ENCODE assay signal across 12 cellular contexts in the genomic region with DNA sequence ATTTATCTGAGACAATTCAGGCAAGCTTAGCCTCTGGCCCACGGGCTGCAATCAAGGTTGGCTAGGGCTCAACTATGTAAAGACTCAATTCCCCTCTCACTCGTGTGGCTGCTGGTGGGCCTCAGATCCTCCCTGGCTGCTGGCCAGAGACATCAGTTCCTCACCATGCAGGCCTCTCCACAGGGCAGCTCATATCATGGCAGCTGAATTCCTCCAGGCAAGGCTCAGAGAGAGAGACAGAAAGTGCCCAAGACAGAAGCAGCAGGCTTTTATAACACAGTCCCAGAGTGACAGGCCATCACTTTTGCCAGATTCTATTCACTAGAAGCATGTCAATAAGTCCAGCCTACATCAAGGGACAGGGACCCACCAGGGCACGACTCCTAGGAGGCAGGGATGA.
DNase-seq lines count a peak whose midpoint lies in the region; ATAC-seq and TF ChIP-seq lines count a peak whose summit lies in the region.
"Had no signal": no experiment of that assay in that cellular context is flagged by ENCODE, and none has a peak within 500 bp of the region (broad histone marks: within the 10 kb centered on the region; RNA-seq: fewer than 3 reads in every experiment).

No MANE protein-coding gene starts in this region.

- H3K27me3 ChIP-seq in esophagus squamous epithelium (no peaks in the 10 kb centered on the region), upper lobe of left lung (no peaks in the 10 kb centered on the region), GM23248 (replicated peaks; ENCODE audit: insufficient read depth) (no peaks in the 10 kb centered on the region)

- no peaks in the 10 kb centered on the region for H4K20me1 ChIP-seq in GM23248 (ENCODE audit: insufficient read depth)

- H3K9ac ChIP-seq in GM23248: no peak overlapping the region

- H3K27me3 Mint-ChIP-seq in activated CD8-positive, alpha-beta T cell treated with anti-CD3 and anti-CD28 coated beads for 36 hours: no peaks in the 10 kb centered on the region
- no peaks in the 10 kb centered on the region for H3K27me3 Mint-ChIP-seq in activated CD8-positive, alpha-beta T cell treated with anti-CD3 and anti-CD28 coated beads, Interleukin-2, amount 10 ng/mL, durations not matched to agents 7 days and 5 days (ENCODE audit: low read depth)
- no peaks in the 10 kb centered on the region for H3K27me3 Mint-ChIP-seq in naive thymus-derived CD8-positive, alpha-beta T cell

- H3K36me3 ChIP-seq in esophagus squamous epithelium: no peaks in the 10 kb centered on the region
- no peaks in the 10 kb centered on the region for H3K36me3 ChIP-seq in upper lobe of left lung
- no peaks in the 10 kb centered on the region for H3K36me3 ChIP-seq in GM23248 (ENCODE audit: low read depth)
- H3K36me3 ChIP-seq: prostate gland had no signal

- H3K27ac ChIP-seq in esophagus squamous epithelium (peak overlapping the region; percentile 76 to 93 (median 86)), upper lobe of left lung (peak overlapping the region; percentile 45 to 83 (median 73)), GM23248 (no peak overlapping the region)
- H3K27ac ChIP-seq: prostate gland had no signal

- in situ Hi-C loops in GM23248 (cut with MboI): no loop called here

- intact Hi-C loops in activated CD8-positive, alpha-beta T cell treated with anti-CD3 and anti-CD28 coated beads for 36 hours (cut with micrococcal nuclease): no loop called here
- intact Hi-C loops in esophagus squamous epithelium (cut with DNase I): no loop called here

- no peak overlapping the region for H3K4me3 ChIP-seq in esophagus squamous epithelium
- no peak overlapping the region for H3K4me3 ChIP-seq in upper lobe of left lung
- H3K4me3 ChIP-seq in GM23248: no peak overlapping the region
- H3K4me3 ChIP-seq: prostate gland had no signal

- H3K36me3 Mint-ChIP-seq in activated CD8-positive, alpha-beta T cell treated with anti-CD3 and anti-CD28 coated beads for 36 hours (ENCODE audit: low read depth): peaks cover 4% of the 10 kb centered on the region
- H3K36me3 Mint-ChIP-seq in activated CD8-positive, alpha-beta T cell treated with anti-CD3 and anti-CD28 coated beads, Interleukin-2, amount 10 ng/mL, durations not matched to agents 7 days and 5 days (ENCODE audit: low read depth): no peaks in the 10 kb centered on the region
- peaks cover 0 to 9% (median 4%) of the 10 kb centered on the region in 3 donors for H3K36me3 Mint-ChIP-seq in naive thymus-derived CD8-positive, alpha-beta T cell

- no peak overlapping the region for H3K4me2 ChIP-seq in GM23248 (ENCODE audit: unreplicated experiment)

- H3F3A ChIP-seq in GM23248 (ENCODE audit: insufficient read depth): peaks cover 58% of the 10 kb centered on the region

- WGBS in esophagus squamous epithelium, 2 donors: 55 to 58% methylated on average over 3 of the region's 3 CpGs
- 48 to 52% methylated on average over 2 to 3 of the region's 3 CpGs for WGBS in upper lobe of left lung, 2 donors
- WGBS in GM23248 (ENCODE audit: low coverage in 1 of 2, low lambda C conversion rate in 2 of 2, missing lambda C conversion rate in 2 of 2), 2 experiments: 63 to 68% methylated on average over 3 of the region's 3 CpGs

- H3K4me1 ChIP-seq in esophagus squamous epithelium (peaks cover 22 to 76% (median 56%) of the 10 kb centered on the region in 3 donors), upper lobe of left lung (peaks cover 33 to 46% (median 43%) of the 10 kb centered on the region in 4 donors), GM23248 (ENCODE audit: insufficient read depth) (peaks cover 63% of the 10 kb centered on the region)

- no peak for DNase-seq in activated CD8-positive, alpha-beta T cell treated with anti-CD3 and anti-CD28 coated beads for 36 hours
- DNase-seq in activated CD8-positive, alpha-beta T cell treated with anti-CD3 and anti-CD28 coated beads, Interleukin-2, amount 10 ng/mL, durations not matched to agents 7 days and 5 days: no peak
- DNase-seq in esophagus squamous epithelium (lab: John Stamatoyannopoulos, UW) (no peak), upper lobe of left lung (no peak), GM23248 (no peak)
- DNase-seq in naive thymus-derived CD8-positive, alpha-beta T cell: no peak
- DNase-seq in activated CD4-positive, alpha-beta T cell treated with anti-CD3 and anti-CD28 coated beads, Interleukin-2, amount 50 U/mL, for 4 hours: no peak
- DNase-seq: NCI-H82 had no signal

- no peaks in the 10 kb centered on the region for H3K9me2 ChIP-seq in GM23248 (ENCODE audit: insufficient read depth)

- TF ChIP-seq POLR2A in esophagus squamous epithelium (IDR thresholded peaks at IDR 0.05) (no peak), upper lobe of left lung (IDR thresholded peaks at IDR 0.05) (no peak)

- TF ChIP-seq EP300 in upper lobe of left lung (IDR thresholded peaks at IDR 0.05): no peak

- peaks cover 28% of the 10 kb centered on the region for H3K4me1 Mint-ChIP-seq in activated CD8-positive, alpha-beta T cell treated with anti-CD3 and anti-CD28 coated beads for 36 hours (ENCODE audit: low read depth)
- H3K4me1 Mint-ChIP-seq in activated CD8-positive, alpha-beta T cell treated with anti-CD3 and anti-CD28 coated beads, Interleukin-2, amount 10 ng/mL, durations not matched to agents 7 days and 5 days (ENCODE audit: low read depth): peaks cover 14% of the 10 kb centered on the region
- peaks cover 16 to 26% (median 23%) of the 10 kb centered on the region in 4 donors for H3K4me1 Mint-ChIP-seq in naive thymus-derived CD8-positive, alpha-beta T cell

- peaks cover 37% of the 10 kb centered on the region for H3K79me2 ChIP-seq in GM23248 (ENCODE audit: insufficient read depth)

- POLR2A ChIA-PET in activated CD8-positive, alpha-beta T cell treated with anti-CD3 and anti-CD28 coated beads for 36 hours (lab: Charles Lee): no interaction called here
- POLR2A ChIA-PET in activated CD8-positive, alpha-beta T cell treated with anti-CD3 and anti-CD28 coated beads, Interleukin-2, amount 10 ng/mL, durations not matched to agents 7 days and 5 days (lab: Charles Lee): no interaction called here
- POLR2A ChIA-PET in naive thymus-derived CD8-positive, alpha-beta T cell (lab: Charles Lee): no interaction called here

- no peak for ATAC-seq in activated CD8-positive, alpha-beta T cell treated with anti-CD3 and anti-CD28 coated beads for 36 hours
- ATAC-seq in activated CD8-positive, alpha-beta T cell treated with anti-CD3 and anti-CD28 coated beads, Interleukin-2, amount 10 ng/mL, durations not matched to agents 7 days and 5 days: no peak
- ATAC-seq in HG03135 (IDR thresholded peaks at IDR 0.05; ENCODE audit: unreplicated experiment): peak; percentile 12
- ATAC-seq in upper lobe of left lung (ENCODE audit: low FRiP score in 2 of 2): no peak
- ATAC-seq in naive thymus-derived CD8-positive, alpha-beta T cell: no peak
- ATAC-seq: left lobe of liver had no signal

- no peak overlapping the region for H2AFZ ChIP-seq in GM23248

- H3K27ac Mint-ChIP-seq in activated CD8-positive, alpha-beta T cell treated with anti-CD3 and anti-CD28 coated beads for 36 hours: peak overlapping the region; percentile 55
- no peak overlapping the region for H3K27ac Mint-ChIP-seq in activated CD8-positive, alpha-beta T cell treated with anti-CD3 and anti-CD28 coated beads, Interleukin-2, amount 10 ng/mL, durations not matched to agents 7 days and 5 days
- H3K27ac Mint-ChIP-seq in naive thymus-derived CD8-positive, alpha-beta T cell: peak overlapping the region in 1 of 10 donors; percentile 10
- H3K27ac Mint-ChIP-seq: T-helper 1 cell treated with Interleukin-12 subunit alpha and Interleukin-12 subunit beta and Interleukin-4 antibody, amounts not matched to agents 30 μg/mL and 1 μg/mL, for 36 hours had no signal

- H3K4me3 Mint-ChIP-seq in activated CD8-positive, alpha-beta T cell treated with anti-CD3 and anti-CD28 coated beads for 36 hours: no peak overlapping the region
- no peak overlapping the region for H3K4me3 Mint-ChIP-seq in activated CD8-positive, alpha-beta T cell treated with anti-CD3 and anti-CD28 coated beads, Interleukin-2, amount 10 ng/mL, durations not matched to agents 7 days and 5 days
- H3K4me3 Mint-ChIP-seq in naive thymus-derived CD8-positive, alpha-beta T cell: no peak overlapping the region
- H3K4me3 Mint-ChIP-seq: T-helper 1 cell treated with Interleukin-12 subunit alpha and Interleukin-12 subunit beta and Interleukin-4 antibody, amounts not matched to agents 30 μg/mL and 1 μg/mL, for 36 hours had no signal

- CTCF ChIA-PET in activated CD8-positive, alpha-beta T cell treated with anti-CD3 and anti-CD28 coated beads for 36 hours (lab: Charles Lee): no interaction called here
- CTCF ChIA-PET in activated CD8-positive, alpha-beta T cell treated with anti-CD3 and anti-CD28 coated beads, Interleukin-2, amount 10 ng/mL, durations not matched to agents 7 days and 5 days (lab: Charles Lee): no interaction called here

- TF ChIP-seq CTCF in activated CD8-positive, alpha-beta T cell treated with anti-CD3 and anti-CD28 coated beads for 36 hours (IDR thresholded peaks at IDR 0.05): no peak
- no peak for TF ChIP-seq CTCF in esophagus squamous epithelium (IDR thresholded peaks at IDR 0.05)
- no peak for TF ChIP-seq CTCF in upper lobe of left lung (IDR thresholded peaks at IDR 0.05)

- H3K9me3 Mint-ChIP-seq in activated CD8-positive, alpha-beta T cell treated with anti-CD3 and anti-CD28 coated beads for 36 hours: no peaks in the 10 kb centered on the region
- H3K9me3 Mint-ChIP-seq in activated CD8-positive, alpha-beta T cell treated with anti-CD3 and anti-CD28 coated beads, Interleukin-2, amount 10 ng/mL, durations not matched to agents 7 days and 5 days (ENCODE audit: insufficient read depth): no peaks in the 10 kb centered on the region
- H3K9me3 Mint-ChIP-seq in naive thymus-derived CD8-positive, alpha-beta T cell: no peaks in the 10 kb centered on the region
- H3K9me3 Mint-ChIP-seq: T-helper 1 cell treated with Interleukin-12 subunit alpha and Interleukin-12 subunit beta and Interleukin-4 antibody, amounts not matched to agents 30 μg/mL and 1 μg/mL, for 36 hours had no signal

- no peaks in the 10 kb centered on the region for H3K9me3 ChIP-seq in esophagus squamous epithelium
- no peaks in the 10 kb centered on the region for H3K9me3 ChIP-seq in upper lobe of left lung
- no peaks in the 10 kb centered on the region for H3K9me3 ChIP-seq in GM23248 (ENCODE audit: low read depth)
- H3K9me3 ChIP-seq: prostate gland had no signal
